1 cellular context compared by ENCODE assay signal in genomic region chr14:94316692-94317091, GRCh38.
TF ChIP-seq lines count a peak whose summit lies in the region.

No MANE protein-coding gene starts in this region.

TF ChIP-seq in HepG2, 621 proteins besides CTCF, POLR2A, EP300 and RAD21 (continues in another document):
- TF ChIP-seq SRSF4 (IDR thresholded peaks at IDR 0.05; ENCODE audit: low read depth, low read length, poor library complexity, severe bottlenecking): no peak
- TF ChIP-seq ELF3 (CRISPR knock-in tag; IDR thresholded peaks at IDR 0.05): no peak
- TF ChIP-seq ZNF749 (CRISPR knock-in tag; IDR thresholded peaks at IDR 0.05; ENCODE audit: borderline replicate concordance): no peak
- no peak for TF ChIP-seq KAT7 (CRISPR knock-in tag; IDR thresholded peaks at IDR 0.05; ENCODE audit: borderline replicate concordance)
- TF ChIP-seq RELA (CRISPR knock-in tag; IDR thresholded peaks at IDR 0.05): no peak
- TF ChIP-seq ATF2 (CRISPR knock-in tag; IDR thresholded peaks at IDR 0.05): no peak
- no peak for TF ChIP-seq MLLT10 (CRISPR knock-in tag; IDR thresholded peaks at IDR 0.05)
- TF ChIP-seq FOXO1 (CRISPR knock-in tag; IDR thresholded peaks at IDR 0.05): peak; percentile 20; the same call in 1 of the 2 replicates
- TF ChIP-seq PPARG (CRISPR knock-in tag; conservative IDR thresholded peaks at IDR 0.05): no peak
- no peak for TF ChIP-seq ZNF766 (CRISPR knock-in tag; IDR thresholded peaks at IDR 0.05; ENCODE audit: borderline replicate concordance)
- 0 out of 2 replicates have a peak, but pooled peaks have one; percentile 2 for TF ChIP-seq ZMYM4 (CRISPR knock-in tag; IDR thresholded peaks at IDR 0.05)
- TF ChIP-seq NKX3-1 (CRISPR knock-in tag; IDR thresholded peaks at IDR 0.05): no peak
- no peak for TF ChIP-seq HOXD1 (CRISPR knock-in tag; IDR thresholded peaks at IDR 0.05)
- no peak for TF ChIP-seq DPF2 (CRISPR knock-in tag; IDR thresholded peaks at IDR 0.05; ENCODE audit: borderline replicate concordance, low read depth)
- no peak for TF ChIP-seq SKI (IDR thresholded peaks at IDR 0.05; ENCODE audit: partially characterized antibody)
- no peak for TF ChIP-seq DR1 (CRISPR knock-in tag; IDR thresholded peaks at IDR 0.05)
- TF ChIP-seq ZNF777 (CRISPR knock-in tag; IDR thresholded peaks at IDR 0.05): no peak
- no peak for TF ChIP-seq ZFP36L1 (CRISPR knock-in tag; IDR thresholded peaks at IDR 0.05)
- no peak for TF ChIP-seq ARID3A (IDR thresholded peaks at IDR 0.05; ENCODE audit: low read depth, low read length)
- no peak for TF ChIP-seq ZNF800 (CRISPR knock-in tag; IDR thresholded peaks at IDR 0.05)
- no peak for TF ChIP-seq SOX6 (IDR thresholded peaks at IDR 0.05)
- TF ChIP-seq SOX6 (CRISPR knock-in tag; IDR thresholded peaks at IDR 0.05): no peak
- no peak for TF ChIP-seq SP1 (IDR thresholded peaks at IDR 0.05)
- no peak for TF ChIP-seq SP1 (CRISPR knock-in tag; IDR thresholded peaks at IDR 0.05)
- no peak for TF ChIP-seq ZNF607 (CRISPR knock-in tag; IDR thresholded peaks at IDR 0.05; ENCODE audit: borderline replicate concordance)
- TF ChIP-seq SRF (IDR thresholded peaks at IDR 0.05; ENCODE audit: low read depth, low read length): peak; percentile 89; the same call in 1 of the 2 replicates
- no peak for TF ChIP-seq ZSCAN9 (CRISPR knock-in tag; IDR thresholded peaks at IDR 0.05; ENCODE audit: borderline replicate concordance)
- no peak for TF ChIP-seq MYC (CRISPR knock-in tag; IDR thresholded peaks at IDR 0.05; ENCODE audit: borderline replicate concordance)
- TF ChIP-seq TARDBP (CRISPR knock-in tag; IDR thresholded peaks at IDR 0.05): no peak
- peak; percentile 61; the same call in 1 of the 2 replicates for TF ChIP-seq HNF4A (CRISPR knock-in tag; IDR thresholded peaks at IDR 0.05)
- no peak for TF ChIP-seq MAZ (IDR thresholded peaks at IDR 0.05; ENCODE audit: borderline replicate concordance, low read depth, low read length)
- TF ChIP-seq MAZ (CRISPR knock-in tag; IDR thresholded peaks at IDR 0.05; ENCODE audit: low read depth): no peak
- TF ChIP-seq SMAD3 (CRISPR knock-in tag; IDR thresholded peaks at IDR 0.05): no peak
- TF ChIP-seq GRHL1 (CRISPR knock-in tag; conservative IDR thresholded peaks at IDR 0.05): no peak
- no peak for TF ChIP-seq USF2 (IDR thresholded peaks at IDR 0.05; ENCODE audit: low read depth, low read length)
- no peak for TF ChIP-seq USF2 (CRISPR knock-in tag; IDR thresholded peaks at IDR 0.05; ENCODE audit: borderline replicate concordance)
- no peak for TF ChIP-seq TCF7 (IDR thresholded peaks at IDR 0.05; ENCODE audit: low read depth)
- 0 out of 2 replicates have a peak, but pooled peaks have one; percentile 3 for TF ChIP-seq HOMEZ (CRISPR knock-in tag; IDR thresholded peaks at IDR 0.05; ENCODE audit: low read depth)
- no peak for TF ChIP-seq SMC3 (IDR thresholded peaks at IDR 0.05; ENCODE audit: low read length)
- TF ChIP-seq ZNF614 (CRISPR knock-in tag; IDR thresholded peaks at IDR 0.05; ENCODE audit: borderline replicate concordance): peak; percentile 8; the same call in 1 of the 2 replicates
- TF ChIP-seq KIAA2018 (CRISPR knock-in tag; IDR thresholded peaks at IDR 0.05; ENCODE audit: borderline replicate concordance): no peak
- TF ChIP-seq ZFP82 (CRISPR knock-in tag; IDR thresholded peaks at IDR 0.05; ENCODE audit: borderline replicate concordance): no peak
- no peak for TF ChIP-seq ZBTB46 (CRISPR knock-in tag; IDR thresholded peaks at IDR 0.05; ENCODE audit: borderline replicate concordance)
